Comparison of ENCODE assay signal across 8 cellular contexts in the genomic region with DNA sequence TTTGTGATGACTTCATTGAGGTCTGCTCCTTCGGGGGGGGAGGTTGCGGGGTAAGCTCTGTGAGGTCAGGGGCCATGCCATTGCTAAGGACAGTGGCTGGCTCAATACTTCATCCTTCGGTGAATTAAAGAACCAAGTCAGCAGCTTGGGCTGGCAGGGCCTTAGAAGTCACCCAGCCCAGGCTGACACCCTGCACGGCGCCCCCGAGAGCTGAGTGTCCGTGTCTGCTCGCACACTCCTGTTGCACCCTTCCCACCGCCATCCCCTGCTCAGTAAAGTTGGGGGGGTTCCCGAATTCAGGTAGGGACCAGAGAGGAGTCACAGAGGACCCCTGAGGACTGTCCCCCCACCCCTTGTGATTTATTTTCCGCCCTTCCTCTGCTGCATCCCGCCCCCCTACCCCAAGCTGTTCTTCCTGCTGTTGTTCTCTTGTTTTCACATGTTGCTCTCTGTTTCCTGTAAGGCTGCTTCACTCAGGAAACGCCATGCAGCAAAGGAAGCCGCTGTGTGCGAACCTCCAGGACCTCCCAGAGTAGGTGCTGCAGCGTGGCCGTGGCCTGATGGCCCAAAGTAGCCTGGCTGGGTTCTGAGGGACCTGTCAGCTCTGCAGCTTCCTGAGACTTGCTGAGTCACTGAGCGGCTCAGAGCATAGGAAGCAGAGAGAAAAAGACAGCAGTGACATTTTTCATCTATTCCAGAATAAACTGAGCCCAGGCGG. TPM values are rescaled to one million over a fixed set of nuclear protein-coding genes. Genes with fewer than 3 reads are reported as not detected.
DNase-seq lines count a peak whose midpoint lies in the region; ATAC-seq and TF ChIP-seq lines count a peak whose summit lies in the region.

No MANE protein-coding gene starts in this region.

- H3K27ac ChIP-seq in mesenchymal stem cell (ENCODE audit: low read length, poor library complexity, severe bottlenecking) (no peak overlapping the region), upper lobe of right lung (peak overlapping the region; percentile 86), osteoblast (ENCODE audit: low read depth, low read length) (no peak overlapping the region)

- H3K36me3 ChIP-seq in mesenchymal stem cell (ENCODE audit: control insufficient read depth in 1 of 2, insufficient read depth in 2 of 2, low read depth in 1 of 2, low read length in 2 of 2) (no peaks in the 10 kb centered on the region), upper lobe of right lung (no peaks in the 10 kb centered on the region), osteoblast (ENCODE audit: insufficient read depth, low read length) (no peaks in the 10 kb centered on the region)

- H3K9me3 ChIP-seq in mesenchymal stem cell (ENCODE audit: control insufficient read depth, low read length) (no peaks in the 10 kb centered on the region), upper lobe of right lung (no peaks in the 10 kb centered on the region), osteoblast (ENCODE audit: low read depth, low read length) (no peaks in the 10 kb centered on the region)

- WGBS in mesenchymal stem cell: 80% methylated on average over 19 of the region's 19 CpGs

- no peaks in the 10 kb centered on the region for H4K20me1 ChIP-seq in osteoblast (ENCODE audit: insufficient read depth, low read length)

- H2BK120ac ChIP-seq in mesenchymal stem cell (ENCODE audit: low read depth, low read length): no peak overlapping the region

- ATAC-seq in upper lobe of right lung: peak; percentile 57

- no peak overlapping the region for H2BK15ac ChIP-seq in mesenchymal stem cell (ENCODE audit: low read depth, poor library complexity, severe bottlenecking)

- H3K79me1 ChIP-seq in mesenchymal stem cell (replicated peaks; ENCODE audit: low read length, poor library complexity, severe bottlenecking): no peaks in the 10 kb centered on the region

- H4K8ac ChIP-seq in mesenchymal stem cell (ENCODE audit: low read length): no peak overlapping the region

- no peak overlapping the region for H2AK5ac ChIP-seq in mesenchymal stem cell (ENCODE audit: low read length, severe bottlenecking)

- no peaks in the 10 kb centered on the region for H3K79me2 ChIP-seq in osteoblast (ENCODE audit: insufficient read depth, low read length)

- H3K4ac ChIP-seq in mesenchymal stem cell (ENCODE audit: low read depth in 1 of 2, low read length in 2 of 2): peak overlapping the region in 1 of 2 experiments; percentile 47

- H4K91ac ChIP-seq in mesenchymal stem cell (ENCODE audit: low read length): peak overlapping the region; percentile 30

- H2BK5ac ChIP-seq in mesenchymal stem cell (ENCODE audit: low read depth, low read length, poor library complexity, severe bottlenecking): no peak overlapping the region

- no peak overlapping the region for H3K9ac ChIP-seq in mesenchymal stem cell (ENCODE audit: low read length)

- H3K27me3 ChIP-seq in mesenchymal stem cell (ENCODE audit: control insufficient read depth in 1 of 2, insufficient read depth in 1 of 2, low read length in 2 of 2) (peaks cover 33 to 39% of the 10 kb centered on the region in 2 experiments), upper lobe of right lung (no peaks in the 10 kb centered on the region), osteoblast (ENCODE audit: insufficient read depth, low read length) (no peaks in the 10 kb centered on the region)

- DNase-seq in NCI-H2107 (lab: John Stamatoyannopoulos, UW) (peak; percentile 22), NCI-H2107 treated with DMSO at 0.1 percent for 48 hours (lab: John Stamatoyannopoulos, UW; ENCODE audit: unreplicated experiment) (no peak), mesenchymal stem cell (peak; percentile 47), upper lobe of right lung (no peak), osteoblast (ENCODE audit: insufficient read length, low spot score, missing footprints) (no peak), SKM-1 (lab: John Stamatoyannopoulos, UW; ENCODE audit: unreplicated experiment) (no peak), SHP77 treated with DMSO at 0.1 percent for 48 hours (lab: John Stamatoyannopoulos, UW) (no peak)
- DNase-seq in activated naive CD4-positive, alpha-beta T cell treated with anti-CD3 and anti-CD28 coated beads, Interleukin-2, amount 50 U/mL, for 16 hours: peak; percentile 39

- H2AFZ ChIP-seq in mesenchymal stem cell (ENCODE audit: low read depth, low read length) (no peak overlapping the region), osteoblast (ENCODE audit: low read length) (no peak overlapping the region)

- no peak overlapping the region for H3K14ac ChIP-seq in mesenchymal stem cell (ENCODE audit: low read length in 2 of 2)

- peak overlapping the region in 1 of 2 experiments; percentile 9 for H3K23ac ChIP-seq in mesenchymal stem cell (ENCODE audit: low read length in 2 of 2)

- H3K4me1 ChIP-seq in mesenchymal stem cell (ENCODE audit: control insufficient read depth, insufficient read depth, low read depth, low read length): no peaks in the 10 kb centered on the region
- peaks cover 47% of the 10 kb centered on the region for H3K4me1 ChIP-seq in upper lobe of right lung
- no peaks in the 10 kb centered on the region for H3K4me1 ChIP-seq in osteoblast (ENCODE audit: insufficient read depth, low read length)

- H3K18ac ChIP-seq in mesenchymal stem cell (ENCODE audit: low read depth in 1 of 2, low read length in 2 of 2): peak overlapping the region in 1 of 2 experiments; percentile 12

- no peak overlapping the region for H3K4me3 ChIP-seq in mesenchymal stem cell (ENCODE audit: insufficient read depth in 1 of 2, low read depth in 1 of 2, low read length in 2 of 2)
- H3K4me3 ChIP-seq in upper lobe of right lung: no peak overlapping the region
- H3K4me3 ChIP-seq in osteoblast (ENCODE audit: insufficient read depth, low read length): no peak overlapping the region

- intact Hi-C loops in upper lobe of right lung (cut with DNase I): no loop called here

- H3K4me2 ChIP-seq in mesenchymal stem cell (ENCODE audit: low read length, poor library complexity, severe bottlenecking): no peak overlapping the region
- H3K4me2 ChIP-seq in osteoblast (ENCODE audit: insufficient read depth, low read length): no peak overlapping the region

- peak overlapping the region in 1 of 2 experiments; percentile 15 for H2BK12ac ChIP-seq in mesenchymal stem cell (ENCODE audit: low read length in 2 of 2)

- TF ChIP-seq CTCF in upper lobe of right lung (IDR thresholded peaks at IDR 0.05) (no peak), osteoblast (IDR thresholded peaks at IDR 0.05; ENCODE audit: extremely low read depth, low read depth, low read length) (no peak)

RNA-seq across cellular contexts. Expression of gene EFCC1, which starts 14.4 kb away (rescaled TPM):
- 3.9 TPM for polyA plus RNA-seq in mesenchymal stem cell (2013, experiment 1 of 2)
- polyA plus RNA-seq in mesenchymal stem cell (2013, experiment 2 of 2): 4.3 TPM
- total RNA-seq in upper lobe of right lung: 17.2 TPM
- total RNA-seq in osteoblast: not detected in 2 replicates

RNA-seq across cellular contexts. Expression of gene CFAP92, which starts 21.7 kb away (rescaled TPM):
- polyA plus RNA-seq in mesenchymal stem cell (2013, experiment 1 of 2): 1.0 TPM
- polyA plus RNA-seq in mesenchymal stem cell (2013, experiment 2 of 2): 1.0 TPM
- 1.9 TPM for total RNA-seq in upper lobe of right lung
- not detected in 2 replicates for total RNA-seq in osteoblast

RNA-seq across cellular contexts. Expression of gene GP9, which starts 45.0 kb away (rescaled TPM):
- not detected for polyA plus RNA-seq in mesenchymal stem cell (2013, experiment 1 of 2)
- not detected for polyA plus RNA-seq in mesenchymal stem cell (2013, experiment 2 of 2)
- total RNA-seq in upper lobe of right lung: 1.2 TPM
- not detected in 2 replicates for total RNA-seq in osteoblast

Comparison
In these comparisons a context has a peak if more than half of its experiments do, and no peak if none do; other contexts are left out.
1. DNase-seq: peak in NCI-H2107 (single experiment), activated naive CD4-positive, alpha-beta T cell treated with anti-CD3 and anti-CD28 coated beads, Interleukin-2, amount 50 U/mL, for 16 hours (single experiment) and mesenchymal stem cell (single experiment); none in NCI-H2107 treated with DMSO at 0.1 percent for 48 hours (single experiment), upper lobe of right lung (single experiment), osteoblast (single experiment), SKM-1 (single experiment) and SHP77 treated with DMSO at 0.1 percent for 48 hours (single experiment).
2. RNA of gene EFCC1, which starts 14.4 kb away (total RNA-seq): 17.2 TPM in upper lobe of right lung (single experiment); not detected in osteoblast; every median in the first group is over 10 times any median in the second.